In genomic region chr2:38750793-38751042, GRCh38 we compare ENCODE assay signal across 1 cellular context.
TF ChIP-seq lines count a peak whose summit lies in the region.

No MANE protein-coding gene starts in this region.

TF ChIP-seq in IMR-90, 13 proteins besides CTCF, POLR2A, EP300 and RAD21:
- no peak for TF ChIP-seq RCOR1 (IDR thresholded peaks at IDR 0.05; ENCODE audit: insufficient replicate concordance, low read length)
